14 cellular contexts compared by ENCODE assay signal in the genomic region with DNA sequence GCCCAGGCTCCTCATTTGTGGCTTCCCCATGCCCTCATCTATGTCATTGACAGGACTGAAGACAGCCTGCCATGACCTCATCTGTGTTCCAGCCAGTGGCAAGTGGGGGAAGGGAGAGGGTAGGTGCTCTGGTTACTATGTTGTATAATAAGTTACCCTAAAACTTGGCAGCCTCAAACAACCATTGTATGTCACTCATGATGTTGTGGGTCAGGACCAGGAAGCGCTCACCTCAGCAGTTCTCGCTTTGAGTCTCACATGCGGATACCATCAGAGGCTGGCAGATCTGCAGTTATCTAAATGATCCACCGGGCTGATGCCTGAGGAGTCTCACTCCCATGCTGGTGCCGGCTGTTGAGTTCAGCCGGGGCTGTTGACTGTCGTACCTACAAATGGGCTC.
A peak's percentile ranks its signal among the peaks of the same experiment; 100 is the strongest.
DNase-seq lines count a peak whose midpoint lies in the region; ATAC-seq and TF ChIP-seq lines count a peak whose summit lies in the region.
"Had no signal": no experiment of that assay in that cellular context is flagged by ENCODE, and none has a peak within 500 bp of the region (broad histone marks: within the 10 kb centered on the region; RNA-seq: fewer than 3 reads in every experiment).

No MANE protein-coding gene starts in this region.

- H3K9me3 Mint-ChIP-seq in activated CD8-positive, alpha-beta T cell treated with anti-CD3 and anti-CD28 coated beads for 36 hours: no peaks in the 10 kb centered on the region
- H3K9me3 Mint-ChIP-seq in progenitor cell of endocrine pancreas (ENCODE audit: low read depth): no peaks in the 10 kb centered on the region

- in situ Hi-C loops in HAP-1 (cut with MboI; ENCODE audit: low sequenced_read_pairs): no loop called here

- no peaks in the 10 kb centered on the region for H3K9me3 ChIP-seq in HAP-1
- H3K9me3 ChIP-seq: right lobe of liver had no signal

- no peak for TF ChIP-seq CTCF in activated CD8-positive, alpha-beta T cell treated with anti-CD3 and anti-CD28 coated beads for 36 hours (IDR thresholded peaks at IDR 0.05)
- TF ChIP-seq CTCF in progenitor cell of endocrine pancreas (IDR thresholded peaks at IDR 0.05; ENCODE audit: unreplicated experiment): no peak
- TF ChIP-seq CTCF in GM20000 (IDR thresholded peaks at IDR 0.05; ENCODE audit: extremely low read depth, missing control alignments): no peak

- H3K4me1 ChIP-seq in HAP-1: no peaks in the 10 kb centered on the region

- peaks cover 9% of the 10 kb centered on the region for H3K4me1 Mint-ChIP-seq in activated CD8-positive, alpha-beta T cell treated with anti-CD3 and anti-CD28 coated beads for 36 hours (ENCODE audit: low read depth)
- H3K4me1 Mint-ChIP-seq in progenitor cell of endocrine pancreas (ENCODE audit: low read depth): peaks cover 27% of the 10 kb centered on the region

- peaks cover 46% of the 10 kb centered on the region for H3K27me3 Mint-ChIP-seq in activated CD8-positive, alpha-beta T cell treated with anti-CD3 and anti-CD28 coated beads for 36 hours
- H3K27me3 Mint-ChIP-seq in progenitor cell of endocrine pancreas: peaks cover 30% of the 10 kb centered on the region

- H3K27me3 ChIP-seq in HAP-1 (ENCODE audit: low read depth): no peaks in the 10 kb centered on the region
- H3K27me3 ChIP-seq: right lobe of liver had no signal

- H3K36me3 Mint-ChIP-seq in activated CD8-positive, alpha-beta T cell treated with anti-CD3 and anti-CD28 coated beads for 36 hours (ENCODE audit: low read depth): no peaks in the 10 kb centered on the region
- no peaks in the 10 kb centered on the region for H3K36me3 Mint-ChIP-seq in progenitor cell of endocrine pancreas (ENCODE audit: insufficient read depth)

- intact Hi-C loops in activated CD8-positive, alpha-beta T cell treated with anti-CD3 and anti-CD28 coated beads for 36 hours (cut with micrococcal nuclease): no loop called here

- no peaks in the 10 kb centered on the region for H3K36me3 ChIP-seq in HAP-1 (replicated peaks)
- H3K36me3 ChIP-seq: right lobe of liver had no signal

- peak; percentile 46 for DNase-seq in stimulated activated CD4-positive, alpha-beta T cell treated with anti-CD3 and anti-CD28 coated beads, Interleukin-1b, Interleukin-23, amount 100 ng/mL, for 48 hours
- DNase-seq in stimulated activated CD4-positive, alpha-beta T cell treated with anti-CD3 and anti-CD28 coated beads, Interleukin-4, amount 100 ng/mL, for 24 hours: no peak
- DNase-seq in activated CD8-positive, alpha-beta T cell treated with anti-CD3 and anti-CD28 coated beads for 36 hours: peak; percentile 38
- peak; percentile 42 for DNase-seq in mucosa of gallbladder (ENCODE audit: low spot score)
- DNase-seq in hippocampal formation (lab: John Stamatoyannopoulos, UW): no peak
- no peak for DNase-seq in progenitor cell of endocrine pancreas (ENCODE audit: low spot score, unreplicated experiment)
- DNase-seq in GM20000 (ENCODE audit: low spot score): no peak
- no peak for DNase-seq in HAP-1 (ENCODE audit: low spot score in 2 of 2)
- DNase-seq: NCI-H187 treated with DMSO at 0.1 percent for 48 hours, NCI-H510A treated with DMSO at 0.1 percent for 48 hours, right lobe of liver had no signal

- POLR2A ChIA-PET in activated CD8-positive, alpha-beta T cell treated with anti-CD3 and anti-CD28 coated beads for 36 hours (lab: Charles Lee): no interaction called here

- no peak overlapping the region for H3K4me3 ChIP-seq in HAP-1
- H3K4me3 ChIP-seq: dorsolateral prefrontal cortex, right lobe of liver had no signal

- H3K4me3 Mint-ChIP-seq in activated CD8-positive, alpha-beta T cell treated with anti-CD3 and anti-CD28 coated beads for 36 hours: no peak overlapping the region
- no peak overlapping the region for H3K4me3 Mint-ChIP-seq in progenitor cell of endocrine pancreas (ENCODE audit: low read depth)
- H3K4me3 Mint-ChIP-seq: B cell, nephron had no signal

- CTCF ChIA-PET in activated CD8-positive, alpha-beta T cell treated with anti-CD3 and anti-CD28 coated beads for 36 hours (lab: Charles Lee): interaction anchor here (1.3 to 1.8 kb wide), 3 partner anchors 14 to 415 kb away, joined by 3 to 4 read pairs (median 3); no protein-coding TSS in a partner anchor

- peak; percentile 60 for ATAC-seq in activated CD8-positive, alpha-beta T cell treated with anti-CD3 and anti-CD28 coated beads for 36 hours

- H3K27ac Mint-ChIP-seq in activated CD8-positive, alpha-beta T cell treated with anti-CD3 and anti-CD28 coated beads for 36 hours: no peak overlapping the region
- no peak overlapping the region for H3K27ac Mint-ChIP-seq in progenitor cell of endocrine pancreas
- H3K27ac Mint-ChIP-seq: B cell, nephron had no signal

Comparison
In these comparisons a context has a peak if more than half of its experiments do, and no peak if none do; other contexts are left out.
1. DNase-seq: peak in stimulated activated CD4-positive, alpha-beta T cell treated with anti-CD3 and anti-CD28 coated beads, Interleukin-1b, Interleukin-23, amount 100 ng/mL, for 48 hours (single experiment), activated CD8-positive, alpha-beta T cell treated with anti-CD3 and anti-CD28 coated beads for 36 hours (single experiment) and mucosa of gallbladder (single experiment); none in stimulated activated CD4-positive, alpha-beta T cell treated with anti-CD3 and anti-CD28 coated beads, Interleukin-4, amount 100 ng/mL, for 24 hours (single experiment), hippocampal formation (0 of 2), progenitor cell of endocrine pancreas (single experiment), GM20000 (single experiment) and HAP-1 (0 of 2).